16 cellular contexts compared by ENCODE assay signal in the genomic region with DNA sequence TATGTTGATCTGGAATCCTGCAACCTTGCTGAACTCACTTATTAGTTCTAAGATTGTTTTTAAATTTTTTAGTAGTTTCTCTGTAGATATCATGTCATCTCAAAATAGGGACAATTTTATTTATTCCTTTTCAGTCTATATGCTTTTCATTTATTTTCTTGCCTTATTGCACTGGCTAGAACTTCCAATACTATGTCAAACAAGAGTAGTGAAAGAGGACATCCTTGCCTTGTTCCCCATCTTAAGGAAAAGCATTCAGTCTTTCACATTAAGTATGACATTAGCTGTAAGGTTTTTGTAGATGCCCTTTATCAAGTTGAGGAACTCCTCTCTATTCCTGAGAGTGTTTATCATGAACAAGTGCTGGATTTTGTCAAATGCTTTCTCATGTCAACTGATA.
A peak's percentile ranks its signal among the peaks of the same experiment; 100 is the strongest.
DNase-seq lines count a peak whose midpoint lies in the region; ATAC-seq and FAIRE-seq lines count a peak whose summit lies in the region.
"Had no signal": no experiment of that assay in that cellular context is flagged by ENCODE, and none has a peak within 500 bp of the region (broad histone marks: within the 10 kb centered on the region; RNA-seq: fewer than 3 reads in every experiment).

No MANE protein-coding gene starts in this region.

- peak; percentile 78 for FAIRE-seq in GM19239 (lab: Jason Lieb, UNC)
- peak; percentile 73 for FAIRE-seq in islet of Langerhans (lab: Jason Lieb, UNC)
- FAIRE-seq: A549, D721Med, G401.6, GM12891 had no signal

- DNase-seq in GM19239 (ENCODE audit: insufficient read length, low spot score) (no peak), OCI-M1 (lab: John Stamatoyannopoulos, UW) (peak; percentile 8)
- DNase-seq: AML-193; Caco-2; Calu3; CD4-positive, alpha-beta T cell; CD8-positive, alpha-beta T cell; DMS79 treated with DMSO at 0.1 percent for 48 hours; GF-D8 had no signal

- no peak for ATAC-seq in HG02981 (IDR thresholded peaks at IDR 0.05; ENCODE audit: unreplicated experiment)
- ATAC-seq in GM21423 (IDR thresholded peaks at IDR 0.05; ENCODE audit: unreplicated experiment), result no peak
- ATAC-seq: A549; CD8-positive, alpha-beta T cell had no signal
